24 cellular contexts compared by ENCODE assay signal in genomic region chr11:40467771-40468170, GRCh38.
"Had no signal": no experiment of that assay in that cellular context is flagged by ENCODE, and none has a peak within 500 bp of the region (broad histone marks: within the 10 kb centered on the region; RNA-seq: fewer than 3 reads in every experiment).

No MANE protein-coding gene starts in this region.

- H3K4me3 ChIP-seq: colonic mucosa, coronary artery, dorsolateral prefrontal cortex, esophagus muscularis mucosa, esophagus squamous epithelium, gastrocnemius medialis, gastroesophageal sphincter, heart left ventricle, heart right ventricle, hepatocyte had no signal

- H3K27me3 ChIP-seq: colonic mucosa, dorsolateral prefrontal cortex, esophagus muscularis mucosa, esophagus squamous epithelium, foreskin keratinocyte, gastrocnemius medialis, gastroesophageal sphincter, heart left ventricle, heart right ventricle, hepatocyte had no signal

- H3K9me3 ChIP-seq: colonic mucosa, esophagus muscularis mucosa, gastrocnemius medialis had no signal

- H3K27ac ChIP-seq: colonic mucosa, coronary artery, dorsolateral prefrontal cortex, epithelial cell of prostate, esophagus muscularis mucosa, esophagus squamous epithelium, foreskin keratinocyte, gastrocnemius medialis, gastroesophageal sphincter, heart left ventricle, heart right ventricle, hepatocyte had no signal

- H3K4me1 ChIP-seq: colonic mucosa, esophagus muscularis mucosa, esophagus squamous epithelium, foreskin keratinocyte, gastrocnemius medialis, gastroesophageal sphincter, heart left ventricle, heart right ventricle had no signal

- DNase-seq: colonic mucosa; cortex of kidney; dermis blood vessel endothelial cell; dorsolateral prefrontal cortex; effector CD4-positive, alpha-beta T cell; effector CD8-positive, alpha-beta T cell; effector memory CD4-positive, alpha-beta T cell; effector memory CD8-positive, alpha-beta T cell; endodermal cell; erythroblast; esophagus squamous epithelium; foreskin fibroblast; foreskin keratinocyte; foreskin melanocyte; gastrocnemius medialis; glutamatergic neuron; head of caudate nucleus; heart left ventricle; heart right ventricle had no signal

- H3K36me3 ChIP-seq: colonic mucosa, esophagus muscularis mucosa, esophagus squamous epithelium, gastrocnemius medialis, gastroesophageal sphincter, heart left ventricle, heart right ventricle had no signal
